ENCODE assay signal across 30 cellular contexts in genomic region chr6:24441599-24441904, GRCh38.
"Had no signal": no experiment of that assay in that cellular context is flagged by ENCODE, and none has a peak within 500 bp of the region (broad histone marks: within the 10 kb centered on the region; RNA-seq: fewer than 3 reads in every experiment).

No MANE protein-coding gene starts in this region.

- H3K36me3 ChIP-seq: adrenal gland had no signal

- H3K4me3 ChIP-seq: adrenal gland, body of pancreas, esophagus muscularis mucosa, heart left ventricle had no signal

- ATAC-seq: activated CD4-positive, alpha-beta T cell treated with anti-CD3 and anti-CD28 coated beads for 36 hours; activated naive CD8-positive, alpha-beta T cell treated with anti-CD3 and anti-CD28 coated beads, Interleukin-2, amount 50 U/mL, for 24 hours; activated T-cell treated with anti-CD3 and anti-CD28 coated beads, Interleukin-2, amount 50 U/mL, for 72 hours; body of pancreas; effector memory CD8-positive, alpha-beta T cell; heart left ventricle; T-helper 17 cell had no signal

- DNase-seq: activated CD4-positive, alpha-beta memory T cell treated with anti-CD3 and anti-CD28 coated beads, Interleukin-2, amount 10 ng/mL, durations not matched to agents 7 days and 5 days; activated CD4-positive, alpha-beta T cell treated with anti-CD3 and anti-CD28 coated beads for 36 hours; activated CD4-positive, alpha-beta T cell treated with anti-CD3 and anti-CD28 coated beads, Interleukin-2, amount 10 ng/mL, durations not matched to agents 7 days and 5 days; activated CD4-positive, alpha-beta T cell treated with anti-CD3 and anti-CD28 coated beads, Interleukin-2, amount 50 U/mL, for 4 hours; activated CD4-positive, CD25-positive, alpha-beta regulatory T cell; activated CD4-positive, CD25-positive, alpha-beta regulatory T cell treated with anti-CD3 and anti-CD28 coated beads, Interleukin-2, amount 50 U/mL, for 72 hours; activated CD8-positive, alpha-beta memory T cell treated with anti-CD3 and anti-CD28 coated beads, Interleukin-2, amount 50 U/mL, for 48 hours; activated naive CD4-positive, alpha-beta T cell treated with anti-CD3 and anti-CD28 coated beads for 36 hours; activated naive CD8-positive, alpha-beta T cell treated with anti-CD3 and anti-CD28 coated beads for 36 hours; activated naive CD8-positive, alpha-beta T cell treated with anti-CD3 and anti-CD28 coated beads, Interleukin-2, amount 50 U/mL, for 24 hours; activated T-cell treated with anti-CD3 and anti-CD28 coated beads for 4 hours; activated T-cell treated with anti-CD3 and anti-CD28 coated beads, Interleukin-2, amount 50 U/mL, for 24 hours; activated T-cell treated with anti-CD3 and anti-CD28 coated beads, Interleukin-2, amount 50 U/mL, for 72 hours; amygdala; aorta; body of pancreas; caudate nucleus; cortex of kidney; dermis blood vessel endothelial cell; effector CD4-positive, alpha-beta T cell; effector memory CD8-positive, alpha-beta T cell; erythroblast; glutamatergic neuron; heart left ventricle; T-helper 1 cell; T-helper 17 cell; T1000; WERI-Rb-1 had no signal

- H3K4me1 ChIP-seq: adrenal gland, body of pancreas, esophagus muscularis mucosa, heart left ventricle had no signal

- H3K27ac ChIP-seq: adrenal gland, body of pancreas, esophagus muscularis mucosa, heart left ventricle, WERI-Rb-1 had no signal

- H3K9me3 ChIP-seq: adrenal gland, body of pancreas, esophagus muscularis mucosa, heart left ventricle had no signal

- H3K27me3 ChIP-seq: adrenal gland, body of pancreas, esophagus muscularis mucosa, heart left ventricle had no signal
